Comparison of ENCODE assay signal across 2 cellular contexts in the genomic region with DNA sequence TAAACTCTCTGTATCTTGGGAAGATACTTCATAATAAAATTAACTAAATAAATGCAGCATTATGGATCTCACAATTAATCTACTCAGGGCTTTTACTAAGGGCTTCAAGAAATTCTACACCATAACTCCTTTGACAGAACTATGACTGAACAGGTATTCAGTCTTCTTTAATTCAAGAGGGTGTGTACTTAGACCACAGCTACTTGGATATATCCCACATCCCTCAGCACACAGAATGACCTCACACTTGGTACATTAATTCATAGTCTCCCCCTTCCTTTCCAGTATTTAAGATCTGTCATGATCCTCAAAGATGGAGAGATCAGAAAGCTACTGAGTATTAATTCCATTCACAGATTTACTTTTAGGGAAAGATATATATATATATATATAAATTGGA.
TF ChIP-seq lines count a peak whose summit lies in the region.

No MANE protein-coding gene starts in this region.

TF ChIP-seq in SK-N-SH, 30 proteins besides CTCF, POLR2A, EP300 and RAD21 (continued from another document):
- TF ChIP-seq SMC3 (IDR thresholded peaks at IDR 0.05; ENCODE audit: low read depth, low read length): no peak
- no peak for TF ChIP-seq RCOR1 (IDR thresholded peaks at IDR 0.05; ENCODE audit: low read length)
- no peak for TF ChIP-seq YY1 (IDR thresholded peaks at IDR 0.05; ENCODE audit: low read depth)
- TF ChIP-seq MXI1 (IDR thresholded peaks at IDR 0.05; ENCODE audit: low read depth, low read length): no peak
- no peak for TF ChIP-seq FOXM1 (IDR thresholded peaks at IDR 0.05; ENCODE audit: low read depth)
- TF ChIP-seq MEF2A (IDR thresholded peaks at IDR 0.05; ENCODE audit: borderline replicate concordance, low read depth): no peak
- TF ChIP-seq TEAD4 (IDR thresholded peaks at IDR 0.05; ENCODE audit: borderline replicate concordance, insufficient read depth): no peak
- TF ChIP-seq TAF1 (IDR thresholded peaks at IDR 0.05; ENCODE audit: borderline replicate concordance, low read depth, low read length): no peak
- TF ChIP-seq ELF1 (IDR thresholded peaks at IDR 0.05): no peak

TF ChIP-seq in SK-N-SH treated with all-trans-retinoic acid at 6 μM for 48 hours, 23 proteins besides CTCF, POLR2A, EP300 and RAD21 (continued from another document):
- TF ChIP-seq, protein P1, sequence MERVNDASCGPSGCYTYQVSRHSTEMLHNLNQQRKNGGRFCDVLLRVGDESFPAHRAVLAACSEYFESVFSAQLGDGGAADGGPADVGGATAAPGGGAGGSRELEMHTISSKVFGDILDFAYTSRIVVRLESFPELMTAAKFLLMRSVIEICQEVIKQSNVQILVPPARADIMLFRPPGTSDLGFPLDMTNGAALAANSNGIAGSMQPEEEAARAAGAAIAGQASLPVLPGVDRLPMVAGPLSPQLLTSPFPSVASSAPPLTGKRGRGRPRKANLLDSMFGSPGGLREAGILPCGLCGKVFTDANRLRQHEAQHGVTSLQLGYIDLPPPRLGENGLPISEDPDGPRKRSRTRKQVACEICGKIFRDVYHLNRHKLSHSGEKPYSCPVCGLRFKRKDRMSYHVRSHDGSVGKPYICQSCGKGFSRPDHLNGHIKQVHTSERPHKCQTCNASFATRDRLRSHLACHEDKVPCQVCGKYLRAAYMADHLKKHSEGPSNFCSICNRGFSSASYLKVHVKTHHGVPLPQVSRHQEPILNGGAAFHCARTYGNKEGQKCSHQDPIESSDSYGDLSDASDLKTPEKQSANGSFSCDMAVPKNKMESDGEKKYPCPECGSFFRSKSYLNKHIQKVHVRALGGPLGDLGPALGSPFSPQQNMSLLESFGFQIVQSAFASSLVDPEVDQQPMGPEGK (CRISPR knock-in tag; IDR thresholded peaks at IDR 0.05; ENCODE audit: borderline replicate concordance): no peak
- TF ChIP-seq GLIS3 (CRISPR knock-in tag; IDR thresholded peaks at IDR 0.05) (no peak), ZFP30 (CRISPR knock-in tag; IDR thresholded peaks at IDR 0.05) (no peak), ZFP3 (CRISPR knock-in tag; IDR thresholded peaks at IDR 0.05) (no peak), CREB5 (CRISPR knock-in tag; IDR thresholded peaks at IDR 0.05; ENCODE audit: low read depth) (no peak), TOX (CRISPR knock-in tag; IDR thresholded peaks at IDR 0.05; ENCODE audit: borderline replicate concordance) (no peak), ARNTL (CRISPR knock-in tag; IDR thresholded peaks at IDR 0.05; ENCODE audit: borderline replicate concordance, low read depth) (no peak), ISL1 (CRISPR knock-in tag; IDR thresholded peaks at IDR 0.05) (no peak), BACH2 (CRISPR knock-in tag; IDR thresholded peaks at IDR 0.05; ENCODE audit: borderline replicate concordance) (no peak), TCF4 (CRISPR knock-in tag; IDR thresholded peaks at IDR 0.05; ENCODE audit: borderline replicate concordance) (no peak), ZC3H10 (CRISPR knock-in tag; IDR thresholded peaks at IDR 0.05) (no peak), RARB (CRISPR knock-in tag; IDR thresholded peaks at IDR 0.05) (no peak), SNAI2 (CRISPR knock-in tag; IDR thresholded peaks at IDR 0.05) (no peak), ZNF565 (CRISPR knock-in tag; conservative IDR thresholded peaks at IDR 0.05; ENCODE audit: low read depth) (no peak), PPARA (CRISPR knock-in tag; IDR thresholded peaks at IDR 0.05; ENCODE audit: borderline replicate concordance) (no peak), ESRRG (CRISPR knock-in tag; IDR thresholded peaks at IDR 0.05) (no peak)
- TF ChIP-seq, protein P2, sequence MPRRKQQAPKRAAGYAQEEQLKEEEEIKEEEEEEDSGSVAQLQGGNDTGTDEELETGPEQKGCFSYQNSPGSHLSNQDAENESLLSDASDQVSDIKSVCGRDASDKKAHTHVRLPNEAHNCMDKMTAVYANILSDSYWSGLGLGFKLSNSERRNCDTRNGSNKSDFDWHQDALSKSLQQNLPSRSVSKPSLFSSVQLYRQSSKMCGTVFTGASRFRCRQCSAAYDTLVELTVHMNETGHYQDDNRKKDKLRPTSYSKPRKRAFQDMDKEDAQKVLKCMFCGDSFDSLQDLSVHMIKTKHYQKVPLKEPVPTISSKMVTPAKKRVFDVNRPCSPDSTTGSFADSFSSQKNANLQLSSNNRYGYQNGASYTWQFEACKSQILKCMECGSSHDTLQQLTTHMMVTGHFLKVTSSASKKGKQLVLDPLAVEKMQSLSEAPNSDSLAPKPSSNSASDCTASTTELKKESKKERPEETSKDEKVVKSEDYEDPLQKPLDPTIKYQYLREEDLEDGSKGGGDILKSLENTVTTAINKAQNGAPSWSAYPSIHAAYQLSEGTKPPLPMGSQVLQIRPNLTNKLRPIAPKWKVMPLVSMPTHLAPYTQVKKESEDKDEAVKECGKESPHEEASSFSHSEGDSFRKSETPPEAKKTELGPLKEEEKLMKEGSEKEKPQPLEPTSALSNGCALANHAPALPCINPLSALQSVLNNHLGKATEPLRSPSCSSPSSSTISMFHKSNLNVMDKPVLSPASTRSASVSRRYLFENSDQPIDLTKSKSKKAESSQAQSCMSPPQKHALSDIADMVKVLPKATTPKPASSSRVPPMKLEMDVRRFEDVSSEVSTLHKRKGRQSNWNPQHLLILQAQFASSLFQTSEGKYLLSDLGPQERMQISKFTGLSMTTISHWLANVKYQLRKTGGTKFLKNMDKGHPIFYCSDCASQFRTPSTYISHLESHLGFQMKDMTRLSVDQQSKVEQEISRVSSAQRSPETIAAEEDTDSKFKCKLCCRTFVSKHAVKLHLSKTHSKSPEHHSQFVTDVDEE (CRISPR knock-in tag; IDR thresholded peaks at IDR 0.05): no peak
- TF ChIP-seq, protein P3, sequence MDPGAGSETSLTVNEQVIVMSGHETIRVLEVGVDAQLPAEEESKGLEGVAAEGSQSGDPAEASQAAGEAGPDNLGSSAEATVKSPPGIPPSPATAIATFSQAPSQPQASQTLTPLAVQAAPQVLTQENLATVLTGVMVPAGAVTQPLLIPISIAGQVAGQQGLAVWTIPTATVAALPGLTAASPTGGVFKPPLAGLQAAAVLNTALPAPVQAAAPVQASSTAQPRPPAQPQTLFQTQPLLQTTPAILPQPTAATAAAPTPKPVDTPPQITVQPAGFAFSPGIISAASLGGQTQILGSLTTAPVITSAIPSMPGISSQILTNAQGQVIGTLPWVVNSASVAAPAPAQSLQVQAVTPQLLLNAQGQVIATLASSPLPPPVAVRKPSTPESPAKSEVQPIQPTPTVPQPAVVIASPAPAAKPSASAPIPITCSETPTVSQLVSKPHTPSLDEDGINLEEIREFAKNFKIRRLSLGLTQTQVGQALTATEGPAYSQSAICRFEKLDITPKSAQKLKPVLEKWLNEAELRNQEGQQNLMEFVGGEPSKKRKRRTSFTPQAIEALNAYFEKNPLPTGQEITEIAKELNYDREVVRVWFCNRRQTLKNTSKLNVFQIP (CRISPR knock-in tag; IDR thresholded peaks at IDR 0.05; ENCODE audit: borderline replicate concordance, low read depth): no peak
